1 cellular context compared by ENCODE assay signal in the genomic region with DNA sequence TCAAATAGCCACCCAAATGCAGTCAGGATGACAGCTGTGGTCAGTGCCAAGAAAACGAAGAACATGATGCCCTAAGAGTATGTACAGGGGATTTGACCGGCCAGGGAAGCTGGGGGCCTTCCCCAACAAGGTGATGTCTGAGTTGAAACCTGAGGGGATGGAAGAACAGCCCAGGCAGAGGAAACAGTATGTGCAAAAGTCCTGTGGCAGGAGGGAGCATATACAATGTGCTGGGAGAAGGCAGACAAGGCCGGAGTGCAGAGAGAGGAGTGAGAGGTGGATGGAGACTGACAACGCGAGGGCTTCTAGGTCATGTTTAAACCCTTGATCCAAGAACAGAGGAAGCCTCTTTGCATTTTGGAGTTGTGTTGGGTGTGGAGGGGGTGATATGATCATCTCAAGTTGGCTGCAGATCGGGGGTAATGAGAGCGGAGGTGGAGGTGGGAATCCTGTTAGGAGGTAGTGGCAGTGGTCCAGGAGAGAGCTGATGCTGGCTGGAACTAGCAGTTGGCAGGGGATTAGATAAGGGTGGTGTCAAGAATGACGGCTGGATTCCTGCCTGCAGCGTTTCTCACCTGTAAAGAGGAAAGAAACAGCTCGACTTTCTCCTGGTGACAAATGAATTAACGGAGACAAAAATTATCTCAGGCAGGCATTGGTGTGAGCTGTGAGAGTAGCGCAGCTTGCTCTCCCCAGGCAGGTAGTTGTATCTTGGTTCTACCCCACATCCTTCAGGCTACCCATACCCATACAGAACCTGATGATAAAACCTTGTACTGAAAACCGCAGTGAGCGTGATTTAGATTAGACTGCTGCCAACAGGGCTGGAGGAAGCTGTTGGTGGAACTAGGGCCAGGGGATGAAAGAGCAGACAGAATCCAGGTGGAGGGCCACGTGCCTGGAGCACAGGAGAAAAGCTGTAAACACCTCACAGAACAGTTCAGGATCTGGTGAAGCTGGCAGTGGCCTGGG.
TF ChIP-seq lines count a peak whose summit lies in the region.

No MANE protein-coding gene starts in this region.

TF ChIP-seq in HepG2, 621 proteins besides CTCF, POLR2A, EP300 and RAD21:
- no peak for TF ChIP-seq IRF2 (CRISPR knock-in tag; IDR thresholded peaks at IDR 0.05)
- TF ChIP-seq ZMAT3 (CRISPR knock-in tag; conservative IDR thresholded peaks at IDR 0.05), result no peak
- no peak for TF ChIP-seq SAFB2 (CRISPR knock-in tag; IDR thresholded peaks at IDR 0.05; ENCODE audit: borderline replicate concordance, low read depth)
- TF ChIP-seq RFX3 (CRISPR knock-in tag; IDR thresholded peaks at IDR 0.05), result no peak
- TF ChIP-seq ARNT (IDR thresholded peaks at IDR 0.05), result no peak
- TF ChIP-seq ZNF234 (CRISPR knock-in tag; conservative IDR thresholded peaks at IDR 0.05), result no peak
- TF ChIP-seq ZNF10 (CRISPR knock-in tag; IDR thresholded peaks at IDR 0.05; ENCODE audit: borderline replicate concordance, low read depth), result no peak
- no peak for TF ChIP-seq ZNF546 (CRISPR knock-in tag; conservative IDR thresholded peaks at IDR 0.05)
- TF ChIP-seq ZMYM3 (CRISPR knock-in tag; IDR thresholded peaks at IDR 0.05), result peak; percentile 51; the same call in 1 of the 2 replicates
- TF ChIP-seq, protein P1, sequence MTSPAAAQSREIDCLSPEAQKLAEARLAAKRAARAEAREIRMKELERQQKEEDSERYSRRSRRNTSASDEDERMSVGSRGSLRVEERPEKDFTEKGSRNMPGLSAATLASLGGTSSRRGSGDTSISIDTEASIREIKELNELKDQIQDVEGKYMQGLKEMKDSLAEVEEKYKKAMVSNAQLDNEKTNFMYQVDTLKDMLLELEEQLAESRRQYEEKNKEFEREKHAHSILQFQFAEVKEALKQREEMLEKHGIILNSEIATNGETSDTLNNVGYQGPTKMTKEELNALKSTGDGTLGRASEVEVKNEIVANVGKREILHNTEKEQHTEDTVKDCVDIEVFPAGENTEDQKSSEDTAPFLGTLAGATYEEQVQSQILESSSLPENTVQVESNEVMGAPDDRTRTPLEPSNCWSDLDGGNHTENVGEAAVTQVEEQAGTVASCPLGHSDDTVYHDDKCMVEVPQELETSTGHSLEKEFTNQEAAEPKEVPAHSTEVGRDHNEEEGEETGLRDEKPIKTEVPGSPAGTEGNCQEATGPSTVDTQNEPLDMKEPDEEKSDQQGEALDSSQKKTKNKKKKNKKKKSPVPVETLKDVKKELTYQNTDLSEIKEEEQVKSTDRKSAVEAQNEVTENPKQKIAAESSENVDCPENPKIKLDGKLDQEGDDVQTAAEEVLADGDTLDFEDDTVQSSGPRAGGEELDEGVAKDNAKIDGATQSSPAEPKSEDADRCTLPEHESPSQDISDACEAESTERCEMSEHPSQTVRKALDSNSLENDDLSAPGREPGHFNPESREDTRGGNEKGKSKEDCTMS (CRISPR knock-in tag; conservative IDR thresholded peaks at IDR 0.05), result no peak
- TF ChIP-seq ZNF7 (CRISPR knock-in tag; IDR thresholded peaks at IDR 0.05), result no peak
- TF ChIP-seq NRL (CRISPR knock-in tag; IDR thresholded peaks at IDR 0.05; ENCODE audit: borderline replicate concordance), result no peak
- TF ChIP-seq, protein P2, sequence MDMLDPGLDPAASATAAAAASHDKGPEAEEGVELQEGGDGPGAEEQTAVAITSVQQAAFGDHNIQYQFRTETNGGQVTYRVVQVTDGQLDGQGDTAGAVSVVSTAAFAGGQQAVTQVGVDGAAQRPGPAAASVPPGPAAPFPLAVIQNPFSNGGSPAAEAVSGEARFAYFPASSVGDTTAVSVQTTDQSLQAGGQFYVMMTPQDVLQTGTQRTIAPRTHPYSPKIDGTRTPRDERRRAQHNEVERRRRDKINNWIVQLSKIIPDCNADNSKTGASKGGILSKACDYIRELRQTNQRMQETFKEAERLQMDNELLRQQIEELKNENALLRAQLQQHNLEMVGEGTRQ (IDR thresholded peaks at IDR 0.05; ENCODE audit: low read depth, low read length), result 0 out of 2 replicates have a peak, but pooled peaks have one; percentile 8
- TF ChIP-seq, protein P2 (CRISPR knock-in tag; IDR thresholded peaks at IDR 0.05; ENCODE audit: borderline replicate concordance), result no peak
TF ChIP-seq in HepG2: peak in this region for 2.
